Comparison of ENCODE assay signal across 6 cellular contexts in genomic region chr22:23786261-23786710, GRCh38.
DNase-seq lines count a peak whose midpoint lies in the region; ATAC-seq, FAIRE-seq and TF ChIP-seq lines count a peak whose summit lies in the region.

No MANE protein-coding gene starts in this region.

- peaks cover 47% of the 10 kb centered on the region for H3K79me2 ChIP-seq in DOHH2 (ENCODE audit: control insufficient read depth, low read length)

- H3K9me3 Mint-ChIP-seq in activated naive CD8-positive, alpha-beta T cell treated with anti-CD3 and anti-CD28 coated beads, Interleukin-2, amount 50 U/mL, for 24 hours: no peaks in the 10 kb centered on the region

- no peaks in the 10 kb centered on the region for H3K27me3 ChIP-seq in DOHH2 (ENCODE audit: control insufficient read depth, low read length)
- no peaks in the 10 kb centered on the region for H3K27me3 ChIP-seq in muscle layer of colon (ENCODE audit: control insufficient read depth in 1 of 2, insufficient read depth in 2 of 2, low read length in 2 of 2)

- FAIRE-seq in urothelium cell line (lab: Jason Lieb, UNC): no peak

- peaks cover 38% of the 10 kb centered on the region for H3K4me1 Mint-ChIP-seq in activated naive CD8-positive, alpha-beta T cell treated with anti-CD3 and anti-CD28 coated beads, Interleukin-2, amount 50 U/mL, for 24 hours

- TF ChIP-seq CTCF in DOHH2 (IDR thresholded peaks at IDR 0.05; ENCODE audit: low read depth, low read length, poor library complexity, severe bottlenecking): no peak

- peak overlapping the region; percentile 94 for H3K4me3 ChIP-seq in DOHH2 (ENCODE audit: low read length)
- peak overlapping the region; percentile 63 to 72 for H3K4me3 ChIP-seq in muscle layer of colon (ENCODE audit: low read depth in 1 of 2, low read length in 2 of 2)

- H3K27me3 Mint-ChIP-seq in activated naive CD8-positive, alpha-beta T cell treated with anti-CD3 and anti-CD28 coated beads, Interleukin-2, amount 50 U/mL, for 24 hours: no peaks in the 10 kb centered on the region

- no peaks in the 10 kb centered on the region for H3K9me2 ChIP-seq in DOHH2 (replicated peaks; ENCODE audit: control insufficient read depth, low read length)

- H3K4me1 ChIP-seq in DOHH2 (ENCODE audit: control insufficient read depth, low read length): peaks cover 37% of the 10 kb centered on the region
- peaks cover 40% of the 10 kb centered on the region for H3K4me1 ChIP-seq in muscle layer of colon (ENCODE audit: insufficient read depth, low read length)

- H3K36me3 ChIP-seq in DOHH2 (ENCODE audit: control insufficient read depth, low read length) (peaks cover 34% of the 10 kb centered on the region), muscle layer of colon (ENCODE audit: insufficient read depth, low read length) (peaks cover 6% of the 10 kb centered on the region)

- H3F3A ChIP-seq in DOHH2 (ENCODE audit: control insufficient read depth, insufficient read depth): peaks cover 2% of the 10 kb centered on the region; the same call in 1 of the 2 replicates

- H3K4me3 Mint-ChIP-seq in activated naive CD8-positive, alpha-beta T cell treated with anti-CD3 and anti-CD28 coated beads, Interleukin-2, amount 50 U/mL, for 24 hours: peak overlapping the region; percentile 92

- H3K9me3 ChIP-seq in DOHH2 (ENCODE audit: control insufficient read depth, insufficient read depth, low read length) (no peaks in the 10 kb centered on the region), muscle layer of colon (ENCODE audit: low read length) (no peaks in the 10 kb centered on the region)

- H3K9ac ChIP-seq in muscle layer of colon (ENCODE audit: low read length): peak overlapping the region; percentile 60

- peak overlapping the region; percentile 86 for H3K27ac ChIP-seq in DOHH2 (ENCODE audit: low read depth, low read length)
- H3K27ac ChIP-seq in muscle layer of colon (ENCODE audit: low read depth, low read length): peak overlapping the region; percentile 98

- peaks cover 14% of the 10 kb centered on the region for H4K20me1 ChIP-seq in DOHH2 (ENCODE audit: control insufficient read depth, insufficient read depth, low read depth, low read length)

- H3K27ac Mint-ChIP-seq in activated naive CD8-positive, alpha-beta T cell treated with anti-CD3 and anti-CD28 coated beads, Interleukin-2, amount 50 U/mL, for 24 hours: peak overlapping the region; percentile 92

- peak overlapping the region; percentile 94 for H3K4me2 ChIP-seq in DOHH2 (ENCODE audit: low read length)

- ATAC-seq in activated naive CD8-positive, alpha-beta T cell treated with anti-CD3 and anti-CD28 coated beads, Interleukin-2, amount 50 U/mL, for 24 hours: peak; percentile 7

- peak; percentile 19 for DNase-seq in activated naive CD8-positive, alpha-beta T cell treated with anti-CD3 and anti-CD28 coated beads, Interleukin-2, amount 50 U/mL, for 24 hours
- DNase-seq in cerebellar cortex (ENCODE audit: low spot score) (no peak), urothelium cell line (ENCODE audit: low spot score) (no peak)
- DNase-seq in activated CD8-positive, alpha-beta memory T cell treated with anti-CD3 and anti-CD28 coated beads, Interleukin-2, amount 50 U/mL, for 4 hours: no peak

- peaks cover 2% of the 10 kb centered on the region for H3K36me3 Mint-ChIP-seq in activated naive CD8-positive, alpha-beta T cell treated with anti-CD3 and anti-CD28 coated beads, Interleukin-2, amount 50 U/mL, for 24 hours (ENCODE audit: low read depth)
